8 cellular contexts compared by ENCODE assay signal in genomic region chr2:30208453-30208852, GRCh38. TPM values are rescaled to one million over a fixed set of nuclear protein-coding genes. Genes with fewer than 3 reads are reported as not detected.
DNase-seq lines count a peak whose midpoint lies in the region; ATAC-seq lines count a peak whose summit lies in the region.

No MANE protein-coding gene starts in this region.

- no peak overlapping the region for H3K9ac ChIP-seq in SK-N-MC (ENCODE audit: insufficient read length)

- H3K4me1 Mint-ChIP-seq in activated CD4-positive, alpha-beta T cell treated with anti-CD3 and anti-CD28 coated beads for 36 hours: peaks cover 18% of the 10 kb centered on the region

- no peak overlapping the region for H3K27ac Mint-ChIP-seq in activated CD4-positive, alpha-beta T cell treated with anti-CD3 and anti-CD28 coated beads for 36 hours

- H3K27me3 Mint-ChIP-seq in activated CD4-positive, alpha-beta T cell treated with anti-CD3 and anti-CD28 coated beads for 36 hours: no peaks in the 10 kb centered on the region

- intact Hi-C loops in activated CD4-positive, alpha-beta T cell treated with anti-CD3 and anti-CD28 coated beads for 36 hours (cut with DNase I, micrococcal nuclease): loop anchor here (1.0 to 5.0 kb wide), 6 partner anchors 18 to 503 kb away; no protein-coding TSS in a partner anchor

- CTCF ChIA-PET in activated CD4-positive, alpha-beta T cell treated with anti-CD3 and anti-CD28 coated beads for 36 hours (lab: Charles Lee): interaction anchor here (0.6 to 5.5 kb wide), 58 partner anchors 9 to 1087 kb away, joined by 3 to 140 read pairs (median 4); no protein-coding TSS in a partner anchor

- no peaks in the 10 kb centered on the region for H3K36me3 Mint-ChIP-seq in activated CD4-positive, alpha-beta T cell treated with anti-CD3 and anti-CD28 coated beads for 36 hours (ENCODE audit: low read depth)

- no peak overlapping the region for H3K4me3 Mint-ChIP-seq in activated CD4-positive, alpha-beta T cell treated with anti-CD3 and anti-CD28 coated beads for 36 hours

- H3K27ac ChIP-seq in SK-N-MC: peak overlapping the region; percentile 93
- H3K27ac ChIP-seq in caudate nucleus (ENCODE audit: low read depth, low read length): no peak overlapping the region

- ATAC-seq in activated CD4-positive, alpha-beta T cell treated with anti-CD3 and anti-CD28 coated beads for 36 hours: peak; percentile 74

- H3K9me3 Mint-ChIP-seq in activated CD4-positive, alpha-beta T cell treated with anti-CD3 and anti-CD28 coated beads for 36 hours (ENCODE audit: low read depth): no peaks in the 10 kb centered on the region

- H3K9me3 ChIP-seq in SK-N-MC (ENCODE audit: low read depth, low read length): no peaks in the 10 kb centered on the region

- H3K4me3 ChIP-seq in SK-N-MC: no peak overlapping the region; the same call in 1 of the 2 replicates

- DNase-seq in activated CD4-positive, alpha-beta T cell treated with anti-CD3 and anti-CD28 coated beads for 36 hours: peak; percentile 62
- DNase-seq in activated CD4-positive, alpha-beta T cell treated with anti-CD3 and anti-CD28 coated beads for 1 hour: no peak
- DNase-seq in M059J (ENCODE audit: low read depth): peak; percentile 66
- peak; percentile 89 for DNase-seq in SK-N-MC (ENCODE audit: low read depth, low spot score)
- DNase-seq in caudate nucleus (lab: John Stamatoyannopoulos, UW): peak in 45 of 61 donors; percentile 3 to 78 (median 32)
- DNase-seq in islet precursor cell: peak; percentile 84
- peak; percentile 46 for DNase-seq in stimulated activated CD4-positive, alpha-beta T cell treated with anti-CD3 and anti-CD28 coated beads, Interleukin-4, amount 100 ng/mL, for 24 hours
- no peak for DNase-seq in activated CD4-positive, CD25-positive, alpha-beta regulatory T cell treated with anti-CD3 and anti-CD28 coated beads, Interleukin-2, amount 50 U/mL, for 72 hours

- POLR2A ChIA-PET in activated CD4-positive, alpha-beta T cell treated with anti-CD3 and anti-CD28 coated beads for 36 hours (lab: Charles Lee): interaction anchor here (0.7 to 1.4 kb wide), 2 partner anchors 23 to 25 kb away, joined by 3 to 7 read pairs; partner anchors contain the start of gene LBH

- no peaks in the 10 kb centered on the region for H3K36me3 ChIP-seq in SK-N-MC (ENCODE audit: insufficient read depth, low read length)

RNA-seq across cellular contexts. Expression of gene LBH, which starts 22.9 kb away (rescaled TPM):
- 100 to 1,000 TPM in 1 of 2 experiments, 10 to 100 TPM in 1; 89.6 to 108 TPM for total RNA-seq in activated CD4-positive, alpha-beta T cell treated with anti-CD3 and anti-CD28 coated beads for 36 hours
- 31.8 and 38.9 TPM in 2 replicates for total RNA-seq in M059J (2014; rRNA removed; shearing (Covaris generic))

Comparison
In these comparisons a context has a peak if more than half of its experiments do, and no peak if none do; other contexts are left out.
1. DNase-seq: peak in activated CD4-positive, alpha-beta T cell treated with anti-CD3 and anti-CD28 coated beads for 36 hours (single experiment), M059J (single experiment), SK-N-MC (single experiment), caudate nucleus (45 of 61), islet precursor cell (single experiment) and stimulated activated CD4-positive, alpha-beta T cell treated with anti-CD3 and anti-CD28 coated beads, Interleukin-4, amount 100 ng/mL, for 24 hours (single experiment); none in activated CD4-positive, alpha-beta T cell treated with anti-CD3 and anti-CD28 coated beads for 1 hour (single experiment) and activated CD4-positive, CD25-positive, alpha-beta regulatory T cell treated with anti-CD3 and anti-CD28 coated beads, Interleukin-2, amount 50 U/mL, for 72 hours (single experiment).